ENCODE assay signal across 8 cellular contexts in the genomic region with DNA sequence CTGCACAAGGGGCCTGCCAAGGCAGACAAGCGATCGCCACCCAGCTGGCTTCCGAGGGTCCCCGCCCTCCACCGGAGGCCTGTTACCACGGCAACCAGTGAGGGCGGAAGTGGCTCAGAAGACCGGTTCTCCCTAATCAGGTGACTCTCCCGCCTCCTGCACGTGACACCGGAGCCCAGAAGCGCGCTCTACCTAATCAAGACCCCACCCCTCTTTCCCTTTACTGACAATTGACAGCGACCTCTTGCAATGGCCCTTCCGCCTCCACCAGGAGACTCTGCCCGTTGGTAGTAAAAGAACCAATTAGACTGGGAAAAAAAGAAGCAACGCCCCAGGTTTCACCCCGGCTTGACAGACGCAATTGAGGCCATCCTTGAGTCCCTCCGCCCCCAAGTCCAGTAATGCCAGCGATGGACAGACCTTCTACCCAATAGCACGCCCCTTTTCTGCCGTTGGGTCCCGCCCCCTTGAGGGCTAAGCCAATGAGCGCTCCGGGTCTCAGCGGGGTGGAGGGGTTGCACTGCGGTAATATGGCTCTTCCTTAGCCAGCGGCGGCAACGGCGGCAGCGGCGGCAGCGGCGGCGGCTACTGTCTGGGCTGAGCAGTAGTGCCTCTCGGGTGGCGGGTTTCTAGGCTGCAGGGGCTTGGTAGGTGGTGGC. TPM values are rescaled to one million over a fixed set of nuclear protein-coding genes. Genes with fewer than 3 reads are reported as not detected.
A peak's percentile ranks its signal among the peaks of the same experiment; 100 is the strongest.
DNase-seq lines count a peak whose midpoint lies in the region; ATAC-seq and TF ChIP-seq lines count a peak whose summit lies in the region.

A gene (plus strand): TSS at position 525 of the 659 bp plus-strand sequence. CDS start 198 bp downstream, outside the sequence.

- H3K36me3 ChIP-seq in prostate gland (no peaks in the 10 kb centered on the region), urinary bladder (ENCODE audit: insufficient read depth) (no peaks in the 10 kb centered on the region)

- peak within 1 kb of the TSS; percentile 94 for H3K27ac ChIP-seq in angular gyrus (ENCODE audit: low read depth, low read length)
- peak within 1 kb of the TSS; percentile 85 to 92 for H3K27ac ChIP-seq in prostate gland
- H3K27ac ChIP-seq in urinary bladder (ENCODE audit: low read depth), result peak within 1 kb of the TSS; percentile 89

- DNase-seq in NCI-H187 (lab: John Stamatoyannopoulos, UW) (peak; percentile 99 to 100), T-helper 2 cell (peak; percentile 92 to 99 (median 98)), left ventricle myocardium superior (peak; percentile 97), prostate gland (ENCODE audit: low spot score) (peak; percentile 99)

- ATAC-seq in GM18498 (IDR thresholded peaks at IDR 0.05; ENCODE audit: unreplicated experiment) (peak; percentile 79), HG02938 (IDR thresholded peaks at IDR 0.05; ENCODE audit: unreplicated experiment) (peak; percentile 81), left ventricle myocardium superior (peak; percentile 97)

- H3K4me3 ChIP-seq in prostate gland (peak within 1 kb of the TSS; percentile 74 to 100), urinary bladder (ENCODE audit: low read depth, low read length) (peak within 1 kb of the TSS; percentile 92)

- H3K4me1 ChIP-seq in prostate gland (replicated peaks) (peaks cover 10% of the 10 kb centered on the region), urinary bladder (ENCODE audit: insufficient read depth) (no peaks in the 10 kb centered on the region)

- H3K27me3 ChIP-seq in prostate gland (replicated peaks; ENCODE audit: insufficient read depth), result no peaks in the 10 kb centered on the region

- TF ChIP-seq CTCF in prostate gland (IDR thresholded peaks at IDR 0.05), result peak in 3 of 4 experiments; percentile 11 to 61 (median 44)

- under 1% methylated on average over 37 of the region's 39 CpGs for WGBS in prostate gland
- under 1% methylated on average over 39 of the region's 39 CpGs for WGBS in urinary bladder

- intact Hi-C loops in left ventricle myocardium superior (cut with micrococcal nuclease), result no loop called here
- intact Hi-C loops in prostate gland (cut with DNase I), result loop anchor here (5.0 kb wide), 1 partner anchor 253 kb away; a partner anchor contains a TSS

- no peaks in the 10 kb centered on the region for H3K9me3 ChIP-seq in prostate gland

- peak; percentile 94 for TF ChIP-seq POLR2A in prostate gland (IDR thresholded peaks at IDR 0.05)

RNA-seq across cellular contexts. Expression of the gene that starts here (rescaled TPM):
- total RNA-seq in left ventricle myocardium superior (14.9 TPM), prostate gland (10 to 100 TPM; 13.9 to 25.2 TPM), urinary bladder (36.6 TPM)
- polyA plus RNA-seq in urinary bladder, result 16.4 TPM

Comparison
In these comparisons a context has a peak if more than half of its experiments do, and no peak if none do; other contexts are left out.
1. Peak in every context shown above with its lines: DNase-seq, ATAC-seq, H3K4me3 ChIP-seq and H3K27ac ChIP-seq.